In the genomic region with DNA sequence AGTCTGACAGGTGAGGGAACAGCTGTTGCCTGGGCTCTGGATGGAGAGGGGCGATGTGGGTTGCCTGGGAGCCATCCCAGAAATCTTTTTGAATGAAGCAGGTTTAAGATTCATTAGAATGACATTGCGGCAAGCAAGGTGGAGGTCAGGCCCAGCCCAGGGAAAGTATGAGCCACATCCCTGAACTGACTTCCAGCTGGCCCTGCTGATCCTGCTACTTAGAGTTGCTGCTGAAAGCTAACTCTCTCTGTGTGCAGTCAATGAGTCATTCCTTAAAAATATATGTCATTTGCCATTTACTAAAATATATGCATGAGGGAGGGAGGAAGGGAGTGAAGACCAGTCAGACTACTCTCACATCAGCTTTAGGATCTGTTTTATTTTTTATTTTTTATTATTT, we compare ENCODE assay signal across 17 cellular contexts. TPM values are rescaled to one million over a fixed set of nuclear protein-coding genes. Genes with fewer than 3 reads are reported as not detected.
DNase-seq lines count a peak whose midpoint lies in the region; TF ChIP-seq lines count a peak whose summit lies in the region.
"Had no signal": no experiment of that assay in that cellular context is flagged by ENCODE, and none has a peak within 500 bp of the region (broad histone marks: within the 10 kb centered on the region; RNA-seq: fewer than 3 reads in every experiment).

No MANE protein-coding gene starts in this region.

- H3K27ac Mint-ChIP-seq in MCF 10A (ENCODE audit: low read depth, unreplicated experiment) (peak overlapping the region; percentile 11), type B pancreatic cell (peak overlapping the region; percentile 96), Calu3 (ENCODE audit: unreplicated experiment) (no peak overlapping the region)
- H3K27ac Mint-ChIP-seq: natural killer cell treated with Interleukin-12 subunit alpha and Interleukin-12 subunit beta and Interleukin-15 and Interleukin-18, amount 100 ng/mL, for 72 hours; stimulated activated naive B cell treated with anti-CD40 and anti-IgM and Interleukin-4, amounts not matched to agents 10 μg/mL and 1 μg/mL and 100 μg/mL, for 72 hours had no signal

- WGBS in esophagus muscularis mucosa: 79% methylated on average over 2 of the region's 2 CpGs

- TF ChIP-seq CTCF in MCF 10A (IDR thresholded peaks at IDR 0.05; ENCODE audit: unreplicated experiment) (no peak), breast epithelium (IDR thresholded peaks at IDR 0.05) (no peak), RWPE1 (conservative IDR thresholded peaks at IDR 0.05; ENCODE audit: low read depth) (no peak), esophagus muscularis mucosa (IDR thresholded peaks at IDR 0.05) (no peak), type B pancreatic cell (conservative IDR thresholded peaks at IDR 0.05) (no peak), Calu3 (IDR thresholded peaks at IDR 0.05; ENCODE audit: unreplicated experiment) (no peak)

- H3K4me1 ChIP-seq in breast epithelium (no peaks in the 10 kb centered on the region), esophagus muscularis mucosa (no peaks in the 10 kb centered on the region)
- H3K4me1 ChIP-seq: sigmoid colon had no signal

- H3K4me3 ChIP-seq in breast epithelium (no peak overlapping the region), esophagus muscularis mucosa (no peak overlapping the region)
- H3K4me3 ChIP-seq: hepatocyte, sigmoid colon, SK-N-MC had no signal

- H3K4me3 Mint-ChIP-seq in MCF 10A (ENCODE audit: unreplicated experiment) (no peak overlapping the region), type B pancreatic cell (peak overlapping the region; percentile 33), Calu3 (ENCODE audit: low read depth, unreplicated experiment) (no peak overlapping the region)
- H3K4me3 Mint-ChIP-seq: natural killer cell treated with Interleukin-12 subunit alpha and Interleukin-12 subunit beta and Interleukin-15 and Interleukin-18, amount 100 ng/mL, for 72 hours; stimulated activated naive B cell treated with anti-CD40 and anti-IgM and Interleukin-4, amounts not matched to agents 10 μg/mL and 1 μg/mL and 100 μg/mL, for 72 hours had no signal

- intact Hi-C loops in MCF 10A (cut with micrococcal nuclease): no loop called here
- intact Hi-C loops in breast epithelium (cut with DNase I; ENCODE audit: low total_unique reads): no loop called here
- intact Hi-C loops in esophagus muscularis mucosa (cut with DNase I): no loop called here
- intact Hi-C loops in Calu3 (cut with micrococcal nuclease; ENCODE audit: unreplicated experiment): no loop called here

- CTCF ChIA-PET in MCF 10A (lab: Yijun Ruan, JAX): interaction anchor here (0.6 to 4.0 kb wide), 5 partner anchors 9 to 347 kb away, joined by 3 to 22 read pairs (median 7); no protein-coding TSS in a partner anchor
- CTCF ChIA-PET in RWPE1 (lab: Yijun Ruan, JAX): interaction anchor here (0.6 kb wide), 1 partner anchor 59 kb away, joined by 5 read pairs; no protein-coding TSS in a partner anchor
- CTCF ChIA-PET in Calu3 (lab: Charles Lee): no interaction called here

- H3K27ac ChIP-seq in breast epithelium (no peak overlapping the region), RWPE1 (no peak overlapping the region), esophagus muscularis mucosa (replicated peaks in 1 of 4) (no peak overlapping the region)
- H3K27ac ChIP-seq: 22Rv1, hepatocyte, sigmoid colon, SK-N-MC, VCaP had no signal

- H3K27me3 ChIP-seq in breast epithelium: no peaks in the 10 kb centered on the region
- no peaks in the 10 kb centered on the region for H3K27me3 ChIP-seq in esophagus muscularis mucosa
- H3K27me3 ChIP-seq: hepatocyte, sigmoid colon had no signal

- H3K9me3 Mint-ChIP-seq in MCF 10A (ENCODE audit: unreplicated experiment) (no peaks in the 10 kb centered on the region), type B pancreatic cell (no peaks in the 10 kb centered on the region), Calu3 (ENCODE audit: low read depth, unreplicated experiment) (no peaks in the 10 kb centered on the region)
- H3K9me3 Mint-ChIP-seq: natural killer cell treated with Interleukin-12 subunit alpha and Interleukin-12 subunit beta and Interleukin-15 and Interleukin-18, amount 100 ng/mL, for 72 hours; stimulated activated naive B cell treated with anti-CD40 and anti-IgM and Interleukin-4, amounts not matched to agents 10 μg/mL and 1 μg/mL and 100 μg/mL, for 72 hours had no signal

- H3K27me3 Mint-ChIP-seq in MCF 10A (ENCODE audit: insufficient read depth, unreplicated experiment) (no peaks in the 10 kb centered on the region), type B pancreatic cell (no peaks in the 10 kb centered on the region), Calu3 (ENCODE audit: unreplicated experiment) (no peaks in the 10 kb centered on the region)

- H3K36me3 Mint-ChIP-seq in MCF 10A (ENCODE audit: insufficient read depth, unreplicated experiment) (no peaks in the 10 kb centered on the region), type B pancreatic cell (no peaks in the 10 kb centered on the region), Calu3 (ENCODE audit: insufficient read depth, unreplicated experiment) (no peaks in the 10 kb centered on the region)
- H3K36me3 Mint-ChIP-seq: natural killer cell treated with Interleukin-12 subunit alpha and Interleukin-12 subunit beta and Interleukin-15 and Interleukin-18, amount 100 ng/mL, for 72 hours; stimulated activated naive B cell treated with anti-CD40 and anti-IgM and Interleukin-4, amounts not matched to agents 10 μg/mL and 1 μg/mL and 100 μg/mL, for 72 hours had no signal

- no TSS peak for BruUV-seq in MCF 10A (replicated peaks; lab: Mats Ljungman, UMichigan)
- BruUV-seq in Calu3 (replicated peaks; lab: Mats Ljungman, UMichigan): no TSS peak

- no peak for TF ChIP-seq POLR2A in breast epithelium (IDR thresholded peaks at IDR 0.05)
- no peak for TF ChIP-seq POLR2A in esophagus muscularis mucosa (IDR thresholded peaks at IDR 0.05; ENCODE audit: low read depth)

- H3K36me3 ChIP-seq in breast epithelium (no peaks in the 10 kb centered on the region), esophagus muscularis mucosa (no peaks in the 10 kb centered on the region)
- H3K36me3 ChIP-seq: sigmoid colon had no signal

- POLR2A ChIA-PET in MCF 10A (lab: Yijun Ruan, JAX): interaction anchor here (0.5 to 7.4 kb wide), 9 partner anchors 9 to 166 kb away, joined by 3 to 75 read pairs (median 4); no protein-coding TSS in a partner anchor
- POLR2A ChIA-PET in RWPE1 (lab: Yijun Ruan, JAX; ENCODE audit: low non-redundant PET): interaction anchor here (0.6 kb wide), 1 partner anchor 44 kb away, joined by 3 read pairs; no protein-coding TSS in a partner anchor

- peak; percentile 57 for DNase-seq in MCF 10A (ENCODE audit: unreplicated experiment)
- no peak for DNase-seq in breast epithelium (ENCODE audit: low spot score in 2 of 2)
- peak; percentile 64 for DNase-seq in RWPE1 (ENCODE audit: low spot score)
- DNase-seq in esophagus muscularis mucosa (ENCODE audit: extremely low spot score): peak; percentile 45
- no peak for DNase-seq in type B pancreatic cell (ENCODE audit: extremely low spot score, unreplicated experiment)
- DNase-seq in Calu3: no peak
- DNase-seq in UCSD-AML1 (lab: John Stamatoyannopoulos, UW; ENCODE audit: unreplicated experiment): no peak
- DNase-seq in DMS53 (lab: John Stamatoyannopoulos, UW): no peak
- DNase-seq: activated gamma-delta T cell treated with Interleukin-2 at 50 U/mL for 16 hours; GF-D8; sigmoid colon; stimulated activated naive B cell treated with anti-CD40 and anti-IgM and Interleukin-4, amounts not matched to agents 10 μg/mL and 1 μg/mL and 100 μg/mL, for 72 hours had no signal

- peaks cover 8% of the 10 kb centered on the region for H3K4me1 Mint-ChIP-seq in MCF 10A (ENCODE audit: insufficient read depth, unreplicated experiment)
- H3K4me1 Mint-ChIP-seq in type B pancreatic cell (ENCODE audit: unreplicated experiment): peaks cover 15% of the 10 kb centered on the region
- H3K4me1 Mint-ChIP-seq in Calu3 (ENCODE audit: low read depth, unreplicated experiment): no peaks in the 10 kb centered on the region
- H3K4me1 Mint-ChIP-seq: stimulated activated naive B cell treated with anti-CD40 and anti-IgM and Interleukin-4, amounts not matched to agents 10 μg/mL and 1 μg/mL and 100 μg/mL, for 72 hours had no signal

- TF ChIP-seq EP300 in esophagus muscularis mucosa (IDR thresholded peaks at IDR 0.05): no peak

- H3K9me3 ChIP-seq in breast epithelium: no peaks in the 10 kb centered on the region
- H3K9me3 ChIP-seq in esophagus muscularis mucosa: no peaks in the 10 kb centered on the region
- H3K9me3 ChIP-seq: sigmoid colon had no signal

RNA-seq across cellular contexts. Expression of a gene that starts 54.3 kb away (rescaled TPM):
- total RNA-seq in MCF 10A (2022) (93.3 and 97.6 TPM in 2 replicates), breast epithelium (10 to 100 TPM; 30.9 to 43.2 (median 42.3) TPM), esophagus muscularis mucosa (10 to 100 TPM; 19.8 to 23.0 (median 21.2) TPM), type B pancreatic cell (ENCODE audit: low replicate concordance) (42.1 and 51.2 TPM in 2 replicates), Calu3 (2022) (43.2 and 48.0 TPM in 2 replicates)

Comparison
In these comparisons a context has a peak if more than half of its experiments do, and no peak if none do; other contexts are left out.
1. DNase-seq: peak in MCF 10A (single experiment), RWPE1 (single experiment) and esophagus muscularis mucosa (single experiment); none in breast epithelium (0 of 2), type B pancreatic cell (single experiment), Calu3 (single experiment), UCSD-AML1 (single experiment) and DMS53 (single experiment).